Comparison of ENCODE assay signal across 17 cellular contexts in genomic region chr10:69405221-69405620, GRCh38. TPM values are rescaled to one million over a fixed set of nuclear protein-coding genes. Genes with fewer than 3 reads are reported as not detected.
DNase-seq lines count a peak whose midpoint lies in the region; ATAC-seq lines count a peak whose summit lies in the region.
"Had no signal": no experiment of that assay in that cellular context is flagged by ENCODE, and none has a peak within 500 bp of the region (broad histone marks: within the 10 kb centered on the region; RNA-seq: fewer than 3 reads in every experiment).

No MANE protein-coding gene starts in this region.

- H3K27me3 Mint-ChIP-seq in activated CD4-positive, alpha-beta memory T cell treated with anti-CD3 and anti-CD28 coated beads for 36 hours: no peaks in the 10 kb centered on the region
- no peaks in the 10 kb centered on the region for H3K27me3 Mint-ChIP-seq in activated CD4-positive, alpha-beta memory T cell treated with anti-CD3 and anti-CD28 coated beads, Interleukin-2, amount 10 ng/mL, durations not matched to agents 7 days and 5 days
- no peaks in the 10 kb centered on the region for H3K27me3 Mint-ChIP-seq in T-helper 17 cell
- H3K27me3 Mint-ChIP-seq: activated CD4-positive, alpha-beta T cell treated with anti-CD3 and anti-CD28 coated beads, Interleukin-2, amount 10 ng/mL, durations not matched to agents 24 days and 14 days; naive thymus-derived CD4-positive, alpha-beta T cell had no signal

- ATAC-seq in T-helper 17 cell (no peak), HG02852 (IDR thresholded peaks at IDR 0.05; ENCODE audit: unreplicated experiment) (no peak), GM19023 (IDR thresholded peaks at IDR 0.05; ENCODE audit: unreplicated experiment) (no peak)
- ATAC-seq: naive thymus-derived CD4-positive, alpha-beta T cell had no signal

- H3K4me3 ChIP-seq in stomach smooth muscle (ENCODE audit: low read length in 2 of 2): no peak overlapping the region
- no peak overlapping the region for H3K4me3 ChIP-seq in H7 (ENCODE audit: insufficient read depth, low read depth, low read length)
- H3K4me3 ChIP-seq: BLaER1 treated with 17β-estradiol and CSF1 and Interleukin-3, amounts not matched to agents 10 nM and 100 nM; colonic mucosa had no signal

- DNase-seq in activated CD4-positive, alpha-beta memory T cell treated with anti-CD3 and anti-CD28 coated beads for 36 hours: no peak
- no peak for DNase-seq in activated CD4-positive, alpha-beta memory T cell treated with anti-CD3 and anti-CD28 coated beads, Interleukin-2, amount 10 ng/mL, durations not matched to agents 7 days and 5 days
- DNase-seq in T-helper 17 cell (no peak), fibroblast of peridontal ligament (ENCODE audit: extremely low read depth) (peak; percentile 39), H7 (no peak)
- DNase-seq: activated CD4-positive, alpha-beta T cell treated with anti-CD3 and anti-CD28 coated beads, Interleukin-2, amount 10 ng/mL, durations not matched to agents 24 days and 14 days; activated naive CD4-positive, alpha-beta T cell treated with anti-CD3 and anti-CD28 coated beads for 36 hours; colonic mucosa; naive thymus-derived CD4-positive, alpha-beta T cell; NCI-H146; NCI-H2227 treated with DMSO at 0.1 percent for 48 hours; stimulated activated CD4-positive, alpha-beta T cell treated with anti-CD3 and anti-CD28 coated beads, Interleukin-4, amount 100 ng/mL, for 4 hours had no signal

- H3K36me3 ChIP-seq in stomach smooth muscle (ENCODE audit: control insufficient read depth in 2 of 2, insufficient read depth in 2 of 2, low read length in 2 of 2): peaks cover 29 to 49% of the 10 kb centered on the region in 2 donors
- peaks cover 20% of the 10 kb centered on the region for H3K36me3 ChIP-seq in H7 (replicated peaks; ENCODE audit: control insufficient read depth, insufficient read depth, low read length)
- H3K36me3 ChIP-seq: colonic mucosa had no signal

- H3K9ac ChIP-seq in stomach smooth muscle (ENCODE audit: low read length in 2 of 2): no peak overlapping the region

- POLR2A ChIA-PET in activated CD4-positive, alpha-beta memory T cell treated with anti-CD3 and anti-CD28 coated beads for 36 hours (lab: Charles Lee): no interaction called here
- POLR2A ChIA-PET in activated CD4-positive, alpha-beta memory T cell treated with anti-CD3 and anti-CD28 coated beads, Interleukin-2, amount 10 ng/mL, durations not matched to agents 7 days and 5 days (lab: Charles Lee): interaction anchor here (3.6 kb wide), 1 partner anchor 87 kb away, joined by 21 read pairs; no protein-coding TSS in a partner anchor

- peaks cover 23% of the 10 kb centered on the region for H3K36me3 Mint-ChIP-seq in activated CD4-positive, alpha-beta memory T cell treated with anti-CD3 and anti-CD28 coated beads for 36 hours
- peaks cover 25% of the 10 kb centered on the region for H3K36me3 Mint-ChIP-seq in activated CD4-positive, alpha-beta memory T cell treated with anti-CD3 and anti-CD28 coated beads, Interleukin-2, amount 10 ng/mL, durations not matched to agents 7 days and 5 days (ENCODE audit: low read depth)
- H3K36me3 Mint-ChIP-seq in T-helper 17 cell (ENCODE audit: low read depth): peaks cover 4% of the 10 kb centered on the region

- H3K9me3 ChIP-seq in T-helper 17 cell (ENCODE audit: control insufficient read depth, low read length, poor library complexity, severe bottlenecking): no peaks in the 10 kb centered on the region
- H3K9me3 ChIP-seq in stomach smooth muscle (ENCODE audit: control insufficient read depth in 2 of 2, low read length in 2 of 2): no peaks in the 10 kb centered on the region
- H3K9me3 ChIP-seq: BLaER1 treated with 17β-estradiol and CSF1 and Interleukin-3, amounts not matched to agents 10 nM and 100 nM; colonic mucosa had no signal

- no peaks in the 10 kb centered on the region for H3K27me3 ChIP-seq in stomach smooth muscle (ENCODE audit: control insufficient read depth in 1 of 2, insufficient read depth in 2 of 2, low read length in 2 of 2)
- no peaks in the 10 kb centered on the region; the same call in 1 of the 2 replicates for H3K27me3 ChIP-seq in H7 (ENCODE audit: control insufficient read depth, insufficient read depth, low read length)
- H3K27me3 ChIP-seq: BLaER1 treated with 17β-estradiol and CSF1 and Interleukin-3, amounts not matched to agents 10 nM and 100 nM; colonic mucosa had no signal

- H3K27ac ChIP-seq in stomach smooth muscle (ENCODE audit: low read length): peak overlapping the region; percentile 76
- H3K27ac ChIP-seq: BLaER1 treated with 17β-estradiol and CSF1 and Interleukin-3, amounts not matched to agents 10 nM and 100 nM had no signal

- H3K27ac Mint-ChIP-seq in activated CD4-positive, alpha-beta memory T cell treated with anti-CD3 and anti-CD28 coated beads for 36 hours: peak overlapping the region; percentile 28
- no peak overlapping the region for H3K27ac Mint-ChIP-seq in activated CD4-positive, alpha-beta memory T cell treated with anti-CD3 and anti-CD28 coated beads, Interleukin-2, amount 10 ng/mL, durations not matched to agents 7 days and 5 days
- peak overlapping the region; percentile 32 for H3K27ac Mint-ChIP-seq in T-helper 17 cell
- H3K27ac Mint-ChIP-seq: activated naive CD4-positive, alpha-beta T cell treated with anti-CD3 and anti-CD28 coated beads for 36 hours had no signal

- intact Hi-C loops in activated CD4-positive, alpha-beta memory T cell treated with anti-CD3 and anti-CD28 coated beads for 36 hours (cut with micrococcal nuclease): loop anchor here (5.0 kb wide), 3 partner anchors 183 to 408 kb away; partner anchors contain the start of genes FAM241B and HKDC1

- CTCF ChIA-PET in activated CD4-positive, alpha-beta memory T cell treated with anti-CD3 and anti-CD28 coated beads for 36 hours (lab: Charles Lee): interaction anchor here (0.6 to 4.1 kb wide), 2 partner anchors 103 to 224 kb away, joined by 3 to 50 read pairs; no protein-coding TSS in a partner anchor
- CTCF ChIA-PET in activated CD4-positive, alpha-beta memory T cell treated with anti-CD3 and anti-CD28 coated beads, Interleukin-2, amount 10 ng/mL, durations not matched to agents 7 days and 5 days (lab: Charles Lee): interaction anchor here (1.0 to 1.2 kb wide), 2 partner anchors 13 to 361 kb away, joined by 3 read pairs; no protein-coding TSS in a partner anchor

- no peak overlapping the region for H3K4me3 Mint-ChIP-seq in activated CD4-positive, alpha-beta memory T cell treated with anti-CD3 and anti-CD28 coated beads for 36 hours
- H3K4me3 Mint-ChIP-seq in activated CD4-positive, alpha-beta memory T cell treated with anti-CD3 and anti-CD28 coated beads, Interleukin-2, amount 10 ng/mL, durations not matched to agents 7 days and 5 days: no peak overlapping the region
- H3K4me3 Mint-ChIP-seq in T-helper 17 cell: no peak overlapping the region
- H3K4me3 Mint-ChIP-seq: activated CD4-positive, alpha-beta T cell treated with anti-CD3 and anti-CD28 coated beads, Interleukin-2, amount 10 ng/mL, durations not matched to agents 24 days and 14 days; activated naive CD4-positive, alpha-beta T cell treated with anti-CD3 and anti-CD28 coated beads for 36 hours; naive thymus-derived CD4-positive, alpha-beta T cell had no signal

- H3K4me1 ChIP-seq in stomach smooth muscle (ENCODE audit: control insufficient read depth, insufficient read depth, low read length): peaks cover 67% of the 10 kb centered on the region
- H3K4me1 ChIP-seq: colonic mucosa had no signal

- no peaks in the 10 kb centered on the region for H3K9me3 Mint-ChIP-seq in activated CD4-positive, alpha-beta memory T cell treated with anti-CD3 and anti-CD28 coated beads for 36 hours
- H3K9me3 Mint-ChIP-seq in activated CD4-positive, alpha-beta memory T cell treated with anti-CD3 and anti-CD28 coated beads, Interleukin-2, amount 10 ng/mL, durations not matched to agents 7 days and 5 days: no peaks in the 10 kb centered on the region
- H3K9me3 Mint-ChIP-seq: activated CD4-positive, alpha-beta T cell treated with anti-CD3 and anti-CD28 coated beads, Interleukin-2, amount 10 ng/mL, durations not matched to agents 24 days and 14 days; activated naive CD4-positive, alpha-beta T cell treated with anti-CD3 and anti-CD28 coated beads for 36 hours had no signal

- peaks cover 17% of the 10 kb centered on the region for H3K4me1 Mint-ChIP-seq in activated CD4-positive, alpha-beta memory T cell treated with anti-CD3 and anti-CD28 coated beads for 36 hours (ENCODE audit: low read depth)
- H3K4me1 Mint-ChIP-seq in activated CD4-positive, alpha-beta memory T cell treated with anti-CD3 and anti-CD28 coated beads, Interleukin-2, amount 10 ng/mL, durations not matched to agents 7 days and 5 days: peaks cover 26% of the 10 kb centered on the region
- peaks cover 18% of the 10 kb centered on the region for H3K4me1 Mint-ChIP-seq in T-helper 17 cell

RNA-seq across cellular contexts. Expression of gene TACR2, which starts 11.5 kb away (rescaled TPM):
- not detected for total RNA-seq in activated CD4-positive, alpha-beta memory T cell treated with anti-CD3 and anti-CD28 coated beads for 36 hours
- total RNA-seq in activated CD4-positive, alpha-beta memory T cell treated with anti-CD3 and anti-CD28 coated beads, Interleukin-2, amount 10 ng/mL, durations not matched to agents 7 days and 5 days: not detected
- total RNA-seq in T-helper 17 cell: not detected
- total RNA-seq in H7 (2014; rRNA removed; shearing (Covaris generic)): 0.48 TPM in 1 of 2 replicates, not detected in the other
- total RNA-seq: A172; activated CD4-positive, alpha-beta T cell treated with anti-CD3 and anti-CD28 coated beads, Interleukin-2, amount 10 ng/mL, durations not matched to agents 24 days and 14 days; activated naive CD4-positive, alpha-beta T cell treated with anti-CD3 and anti-CD28 coated beads for 36 hours had no signal

RNA-seq across cellular contexts. Expression of gene TSPAN15, which starts 46.0 kb away (rescaled TPM):
- 1 to 10 TPM; 2.5 to 3.1 TPM for total RNA-seq in activated CD4-positive, alpha-beta memory T cell treated with anti-CD3 and anti-CD28 coated beads for 36 hours
- 1 to 10 TPM; 9.0 to 9.1 TPM for total RNA-seq in activated CD4-positive, alpha-beta memory T cell treated with anti-CD3 and anti-CD28 coated beads, Interleukin-2, amount 10 ng/mL, durations not matched to agents 7 days and 5 days
- total RNA-seq in T-helper 17 cell: 10 to 100 TPM; 20.3 to 28.7 TPM
- total RNA-seq in H7 (2014; rRNA removed; shearing (Covaris generic)): 5.0 and 6.5 TPM in 2 replicates
